Comparison of ENCODE assay signal across 23 cellular contexts in the genomic region with DNA sequence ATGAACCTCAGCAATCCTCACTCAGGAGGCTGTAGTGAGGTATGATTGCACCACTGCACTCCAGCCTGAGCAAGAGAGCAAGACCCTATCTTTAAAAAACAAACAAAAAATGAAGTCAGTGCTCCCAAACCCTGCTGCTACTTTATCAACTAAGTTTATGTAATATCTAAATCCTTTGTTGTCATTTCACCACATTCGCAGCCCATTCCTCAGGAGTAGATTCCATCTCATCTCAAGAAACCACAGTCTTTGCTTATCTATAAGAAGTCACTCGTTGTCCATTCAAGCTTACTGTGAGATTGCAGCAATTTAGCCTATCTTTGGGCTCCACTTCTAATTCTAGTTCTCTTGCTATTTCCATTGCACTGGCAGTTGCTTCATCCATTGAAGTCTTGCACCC.
"Had no signal": no experiment of that assay in that cellular context is flagged by ENCODE, and none has a peak within 500 bp of the region (broad histone marks: within the 10 kb centered on the region; RNA-seq: fewer than 3 reads in every experiment).

No MANE protein-coding gene starts in this region.

- H3K36me3 ChIP-seq: MG63 had no signal

- H3K4me2 ChIP-seq: SK-N-SH had no signal

- ATAC-seq: HepG2, Panc1, PC-3 had no signal

- H3K4me3 ChIP-seq: MG63 had no signal

- H3K9ac ChIP-seq: SK-N-SH had no signal

- H3K27me3 ChIP-seq: MG63 had no signal

- H3K27ac ChIP-seq: RWPE1 had no signal

- DNase-seq: IMR-90, Karpas-422, KG1, MG63, NCI-H1092, NCI-H1105 treated with DMSO at 0.1 percent for 48 hours, NCI-H1417 treated with DMSO at 0.1 percent for 48 hours, NCI-H187, NCI-H2029, NCI-H2081 treated with DMSO at 0.1 percent for 48 hours, NCI-H2171, NCI-H226, NCI-H446, NCI-H510A, NCI-H524 treated with DMSO at 0.1 percent for 48 hours, NCI-H69, NCI-H774, PC-3, SHP77, SK-N-SH had no signal
